In the genomic region with DNA sequence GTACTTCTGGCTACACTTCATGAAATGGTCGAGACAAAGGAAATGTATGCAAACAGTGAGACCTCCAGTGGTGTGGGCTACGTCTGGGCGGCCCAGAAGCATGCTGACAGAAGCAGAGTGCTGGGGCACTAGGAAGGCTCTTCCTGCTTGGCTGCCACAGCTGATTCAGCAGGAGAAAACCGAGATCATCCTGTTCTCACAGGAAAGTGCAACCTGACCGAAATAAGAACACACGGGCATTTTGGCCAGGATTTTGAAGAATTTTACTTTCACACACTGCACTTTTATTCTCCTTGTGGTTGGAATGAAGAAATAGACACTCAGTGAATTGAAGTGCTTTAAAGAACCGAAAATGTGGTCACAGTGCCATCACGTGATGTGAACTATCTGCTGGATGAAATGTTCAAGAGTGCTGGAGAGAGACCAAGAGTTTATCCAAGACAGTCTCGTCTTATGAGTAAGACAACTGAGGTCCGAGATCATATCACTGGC, we compare ENCODE assay signal across 13 cellular contexts.
DNase-seq lines count a peak whose midpoint lies in the region; ATAC-seq and TF ChIP-seq lines count a peak whose summit lies in the region.
"Had no signal": no experiment of that assay in that cellular context is flagged by ENCODE, and none has a peak within 500 bp of the region (broad histone marks: within the 10 kb centered on the region; RNA-seq: fewer than 3 reads in every experiment).

No MANE protein-coding gene starts in this region.

- peak overlapping the region; percentile 33; the same call in 1 of the 2 replicates for H3K14ac ChIP-seq in IMR-90 (replicated peaks; ENCODE audit: low read depth, low read length)
- no peak overlapping the region for H3K14ac ChIP-seq in mesenchymal stem cell (ENCODE audit: low read length in 2 of 2)

- BruUV-seq in IMR-90 (replicated peaks; lab: Mats Ljungman, UMichigan) = no TSS peak

- H2BK15ac ChIP-seq in IMR-90 (ENCODE audit: low read depth, low read length) (no peak overlapping the region; the same call in 2 of the 3 replicates), mesenchymal stem cell (ENCODE audit: low read depth, poor library complexity, severe bottlenecking) (no peak overlapping the region)

- peaks cover 15% of the 10 kb centered on the region; the same call in 1 of the 2 replicates for H4K20me1 ChIP-seq in IMR-90 (ENCODE audit: insufficient read depth, low read length)

- dilution Hi-C loops in IMR-90 (cut with HindIII; ENCODE audit: low sequenced_read_pairs, unreplicated experiment) = no loop called here

- TF ChIP-seq POLR2A in IMR-90 (IDR thresholded peaks at IDR 0.05; ENCODE audit: low read depth, low read length) = no peak

- no peak overlapping the region for H2BK5ac ChIP-seq in IMR-90 (ENCODE audit: low read depth, low read length, poor library complexity, severe bottlenecking)
- H2BK5ac ChIP-seq in mesenchymal stem cell (ENCODE audit: low read depth, low read length, poor library complexity, severe bottlenecking) = no peak overlapping the region

- peak; percentile 54 for DNase-seq in BJ (ENCODE audit: low read depth)
- peak; percentile 93 for DNase-seq in IMR-90
- DNase-seq in cardiac fibroblast (ENCODE audit: low read depth in 2 of 2) = peak; percentile 82 to 86
- no peak for DNase-seq in mesenchymal stem cell
- DNase-seq in germinal center (ENCODE audit: low spot score) = no peak
- no peak for DNase-seq in CD8-positive, alpha-beta memory T cell
- DNase-seq in GM19240 (ENCODE audit: insufficient read length, low spot score) = no peak
- DNase-seq: activated effector memory CD4-positive, alpha-beta T cell treated with anti-CD3 and anti-CD28 coated beads, Interleukin-2, amount 50 U/mL, for 16 hours; GF-D8; transverse colon had no signal

- WGBS in IMR-90 (ENCODE audit: extremely low coverage in 2 of 2, insufficient read length in 1 of 2), 2 experiments = 21% methylated on average over 5 of the region's 10 CpGs; no CpG with 5 or more reads in 1 of the 2 experiments
- WGBS in mesenchymal stem cell = 42% methylated on average over 7 of the region's 10 CpGs

- H3K23ac ChIP-seq in IMR-90 (ENCODE audit: low read depth, low read length) (peak overlapping the region; percentile 11; the same call in 1 of the 2 replicates), mesenchymal stem cell (ENCODE audit: low read length in 2 of 2) (no peak overlapping the region)

- H3K4me3 ChIP-seq in BJ (ENCODE audit: low read depth, low read length) (peak overlapping the region; percentile 8), IMR-90 (ENCODE audit: insufficient read depth, low read depth, low read length) (peak overlapping the region; percentile 5; the same call in 1 of the 2 replicates), cardiac fibroblast (replicated peaks in 1 of 2; ENCODE audit: low read depth in 2 of 2, low read length in 2 of 2) (peak overlapping the region; percentile 1 to 2), mesenchymal stem cell (ENCODE audit: insufficient read depth in 1 of 2, low read depth in 1 of 2, low read length in 2 of 2) (peak overlapping the region in 1 of 2 experiments; percentile 54)
- H3K4me3 ChIP-seq in CD8-positive, alpha-beta memory T cell (ENCODE audit: low read length) = no peak overlapping the region
- H3K4me3 ChIP-seq: transverse colon had no signal

- H3K4me3 Mint-ChIP-seq in CD8-positive, alpha-beta memory T cell = no peak overlapping the region
- H3K4me3 Mint-ChIP-seq: T-helper 1 cell treated with Interleukin-12 subunit alpha and Interleukin-12 subunit beta and Interleukin-4 antibody, amounts not matched to agents 30 μg/mL and 1 μg/mL, for 36 hours had no signal

- H2BK120ac ChIP-seq in IMR-90 (ENCODE audit: low read depth, low read length) (peak overlapping the region; percentile 3), mesenchymal stem cell (ENCODE audit: low read depth, low read length) (no peak overlapping the region)

- TF ChIP-seq RAD21 in IMR-90 (IDR thresholded peaks at IDR 0.05; ENCODE audit: low read length) = peak; percentile 21; the same call in 1 of the 2 replicates

- H4K8ac ChIP-seq in IMR-90 (ENCODE audit: low read depth in 2 of 2, low read length in 2 of 2) = no peak overlapping the region; a peak in 1 of 4 replicates
- no peak overlapping the region for H4K8ac ChIP-seq in mesenchymal stem cell (ENCODE audit: low read length)

- peak overlapping the region; percentile 1; the same call in 1 of the 2 replicates for H4K5ac ChIP-seq in IMR-90 (ENCODE audit: low read depth, low read length)

- H4K91ac ChIP-seq in IMR-90 (ENCODE audit: insufficient read depth, low read depth, low read length) = peak overlapping the region; percentile 28; the same call in 1 of the 2 replicates
- H4K91ac ChIP-seq in mesenchymal stem cell (ENCODE audit: low read length) = no peak overlapping the region

- TF ChIP-seq CTCF in BJ (IDR thresholded peaks at IDR 0.05; ENCODE audit: insufficient read depth, low read depth, low read length) = peak; percentile 38
- peak; percentile 39 for TF ChIP-seq CTCF in IMR-90 (conservative IDR thresholded peaks at IDR 0.05; ENCODE audit: low read depth, low read length)
- TF ChIP-seq CTCF in cardiac fibroblast (IDR thresholded peaks at IDR 0.05; ENCODE audit: low read depth, low read length) = no peak

- no peak overlapping the region for H2AK9ac ChIP-seq in IMR-90 (replicated peaks; ENCODE audit: low read depth, low read length, poor library complexity)

- in situ Hi-C loops in IMR-90 (cut with MboI; ENCODE audit: low sequenced_read_pairs) = no loop called here

- H3K4me1 ChIP-seq in IMR-90 (ENCODE audit: control insufficient read depth, insufficient read depth, low read length) (peaks cover 15% of the 10 kb centered on the region), mesenchymal stem cell (ENCODE audit: control insufficient read depth, insufficient read depth, low read depth, low read length) (no peaks in the 10 kb centered on the region)
- no peaks in the 10 kb centered on the region for H3K4me1 ChIP-seq in CD8-positive, alpha-beta memory T cell (ENCODE audit: insufficient read depth, low read length)

- intact Hi-C loops in IMR-90 (cut with micrococcal nuclease) = no loop called here

- H3K9me3 Mint-ChIP-seq in CD8-positive, alpha-beta memory T cell = peaks cover 0 to 8% (median 0%) of the 10 kb centered on the region in 5 donors
- H3K9me3 Mint-ChIP-seq: T-helper 1 cell treated with Interleukin-12 subunit alpha and Interleukin-12 subunit beta and Interleukin-4 antibody, amounts not matched to agents 30 μg/mL and 1 μg/mL, for 36 hours had no signal

- H2AFZ ChIP-seq in IMR-90 (replicated peaks; ENCODE audit: low read length, poor library complexity) (no peak overlapping the region), mesenchymal stem cell (ENCODE audit: low read depth, low read length) (no peak overlapping the region)

- peak overlapping the region; percentile 70 for H3K4me2 ChIP-seq in IMR-90 (ENCODE audit: low read depth, low read length)
- H3K4me2 ChIP-seq in mesenchymal stem cell (ENCODE audit: low read length, poor library complexity, severe bottlenecking) = no peak overlapping the region

- no peaks in the 10 kb centered on the region for H3K36me3 Mint-ChIP-seq in CD8-positive, alpha-beta memory T cell

- H3K4me1 Mint-ChIP-seq in CD8-positive, alpha-beta memory T cell = no peaks in the 10 kb centered on the region

- ATAC-seq in IMR-90 (ENCODE audit: low read depth) (peak; percentile 76), HG03139 (IDR thresholded peaks at IDR 0.05; ENCODE audit: unreplicated experiment) (no peak)

- peak overlapping the region; percentile 36 for H2AK5ac ChIP-seq in IMR-90 (ENCODE audit: low read depth, low read length)
- H2AK5ac ChIP-seq in mesenchymal stem cell (ENCODE audit: low read length, severe bottlenecking) = no peak overlapping the region

- H2BK12ac ChIP-seq in mesenchymal stem cell (ENCODE audit: low read length in 2 of 2) = no peak overlapping the region

- H3K36me3 ChIP-seq in BJ (ENCODE audit: control insufficient read depth, insufficient read depth, low read length) = no peaks in the 10 kb centered on the region
- H3K36me3 ChIP-seq in IMR-90 (ENCODE audit: control insufficient read depth, insufficient read depth, low read length) = no peaks in the 10 kb centered on the region
- no peaks in the 10 kb centered on the region for H3K36me3 ChIP-seq in mesenchymal stem cell (ENCODE audit: control insufficient read depth in 1 of 2, insufficient read depth in 2 of 2, low read depth in 1 of 2, low read length in 2 of 2)
- H3K36me3 ChIP-seq in CD8-positive, alpha-beta memory T cell (ENCODE audit: insufficient read depth, low read length) = no peaks in the 10 kb centered on the region
- H3K36me3 ChIP-seq: transverse colon had no signal

- H3K27me3 Mint-ChIP-seq in CD8-positive, alpha-beta memory T cell = no peaks in the 10 kb centered on the region

- H3K79me1 ChIP-seq in IMR-90 (ENCODE audit: low read depth in 1 of 2, low read length in 2 of 2) = peaks cover 12 to 38% of the 10 kb centered on the region in 2 experiments; a peak in 3 of 4 replicates
- H3K79me1 ChIP-seq in mesenchymal stem cell (replicated peaks; ENCODE audit: low read length, poor library complexity, severe bottlenecking) = no peaks in the 10 kb centered on the region

- peak overlapping the region; percentile 47; the same call in 1 of the 2 replicates for H3K27ac ChIP-seq in IMR-90 (ENCODE audit: insufficient read depth, low read length)
- no peak overlapping the region for H3K27ac ChIP-seq in mesenchymal stem cell (ENCODE audit: low read length, poor library complexity, severe bottlenecking)
- H3K27ac ChIP-seq in CD8-positive, alpha-beta memory T cell (ENCODE audit: low read depth, low read length) = no peak overlapping the region
- H3K27ac ChIP-seq: epithelial cell of prostate, transverse colon had no signal

- H3K9me3 ChIP-seq in IMR-90 (ENCODE audit: control insufficient read depth, insufficient read depth, low read length) (no peaks in the 10 kb centered on the region), mesenchymal stem cell (ENCODE audit: control insufficient read depth, low read length) (no peaks in the 10 kb centered on the region)
- no peaks in the 10 kb centered on the region for H3K9me3 ChIP-seq in CD8-positive, alpha-beta memory T cell (ENCODE audit: low read length)
- H3K9me3 ChIP-seq: transverse colon had no signal

- POLR2A ChIA-PET in BJ (lab: Charles Lee) = no interaction called here
- POLR2A ChIA-PET in IMR-90 (lab: Charles Lee; ENCODE audit: unreplicated experiment) = no interaction called here
- POLR2A ChIA-PET in CD8-positive, alpha-beta memory T cell (lab: Charles Lee) = no interaction called here

- H3K9ac ChIP-seq in IMR-90 (ENCODE audit: low read depth, low read length) = peak overlapping the region; percentile 20; the same call in 1 of the 2 replicates
- peak overlapping the region; percentile 54 for H3K9ac ChIP-seq in mesenchymal stem cell (ENCODE audit: low read length)

- H3K27ac Mint-ChIP-seq in CD8-positive, alpha-beta memory T cell = no peak overlapping the region
- H3K27ac Mint-ChIP-seq: T-helper 1 cell treated with Interleukin-12 subunit alpha and Interleukin-12 subunit beta and Interleukin-4 antibody, amounts not matched to agents 30 μg/mL and 1 μg/mL, for 36 hours had no signal

- CTCF ChIA-PET in BJ (lab: Yijun Ruan, JAX) (interaction anchor here (0.9 to 1.7 kb wide), 7 partner anchors 9 to 91 kb away, joined by 3 to 5 read pairs (median 4); no protein-coding TSS in a partner anchor), IMR-90 (lab: Yijun Ruan, JAX) (no interaction called here)
- CTCF ChIA-PET in CD8-positive, alpha-beta memory T cell (lab: Charles Lee) = no interaction called here

- peak overlapping the region; percentile 78 for H3K18ac ChIP-seq in IMR-90 (ENCODE audit: low read depth, low read length)
- H3K18ac ChIP-seq in mesenchymal stem cell (ENCODE audit: low read depth in 1 of 2, low read length in 2 of 2) = no peak overlapping the region

- H2BK20ac ChIP-seq in IMR-90 (ENCODE audit: low read depth, low read length) = no peak overlapping the region; the same call in 1 of the 2 replicates

- H3K4ac ChIP-seq in IMR-90 (ENCODE audit: low read depth, low read length) (peak overlapping the region; percentile 11; the same call in 1 of the 2 replicates), mesenchymal stem cell (ENCODE audit: low read depth in 1 of 2, low read length in 2 of 2) (no peak overlapping the region)

- no peak overlapping the region for H3K56ac ChIP-seq in IMR-90 (ENCODE audit: extremely low read depth, insufficient read depth, low read length)

- H3K27me3 ChIP-seq in BJ (ENCODE audit: control insufficient read depth, insufficient read depth, low read length) (no peaks in the 10 kb centered on the region), IMR-90 (ENCODE audit: control insufficient read depth, insufficient read depth, low read length) (peaks cover 2% of the 10 kb centered on the region; the same call in 1 of the 2 replicates), mesenchymal stem cell (ENCODE audit: control insufficient read depth in 1 of 2, insufficient read depth in 1 of 2, low read length in 2 of 2) (no peaks in the 10 kb centered on the region)
- H3K27me3 ChIP-seq in CD8-positive, alpha-beta memory T cell (ENCODE audit: insufficient read depth, low read length, poor library complexity, severe bottlenecking) = no peaks in the 10 kb centered on the region
- H3K27me3 ChIP-seq: transverse colon had no signal

- H3K9me1 ChIP-seq in IMR-90 (ENCODE audit: insufficient read depth, low read length) = peaks cover 8% of the 10 kb centered on the region; the same call in 1 of the 2 replicates

Comparison
In these comparisons a context has a peak if more than half of its experiments do, and no peak if none do; other contexts are left out.
1. DNase-seq: peak in BJ (single experiment), IMR-90 (single experiment) and cardiac fibroblast (2 of 2); none in mesenchymal stem cell (single experiment), germinal center (single experiment), CD8-positive, alpha-beta memory T cell (0 of 5) and GM19240 (single experiment).